ENCODE assay signal across 8 cellular contexts in genomic region chr22:41382098-41382578, GRCh38. TPM values are rescaled to one million over a fixed set of nuclear protein-coding genes. Genes with fewer than 3 reads are reported as not detected.
DNase-seq lines count a peak whose midpoint lies in the region; ATAC-seq, FAIRE-seq and TF ChIP-seq lines count a peak whose summit lies in the region.

No MANE protein-coding gene starts in this region.

- ATAC-seq in A549 = peak; percentile 53 to 57
- ATAC-seq in GM18511 (IDR thresholded peaks at IDR 0.05; ENCODE audit: unreplicated experiment) = peak; percentile 39
- peak; percentile 32 for ATAC-seq in HG03095 (IDR thresholded peaks at IDR 0.05; ENCODE audit: unreplicated experiment)
- peak; percentile 26 for ATAC-seq in activated naive CD8-positive, alpha-beta T cell treated with anti-CD3 and anti-CD28 coated beads, Interleukin-2, amount 50 U/mL, for 24 hours
- ATAC-seq in heart right ventricle = peak; percentile 37 to 77 (median 52)

- peak overlapping the region; percentile 95 for H3K4me2 ChIP-seq in A549

- peak overlapping the region; percentile 81 for H3K4me3 Mint-ChIP-seq in activated naive CD8-positive, alpha-beta T cell treated with anti-CD3 and anti-CD28 coated beads, Interleukin-2, amount 50 U/mL, for 24 hours

- H3K27ac ChIP-seq in A549 (peak overlapping the region; percentile 96 to 98), heart right ventricle (peak overlapping the region; percentile 94 to 99 (median 96)), prostate gland (peak overlapping the region; percentile 93 to 98), vagina (peak overlapping the region; percentile 98)

- H3K4me3 ChIP-seq in A549 (peak overlapping the region; percentile 99), heart right ventricle (peak overlapping the region; percentile 61 to 93 (median 82)), prostate gland (peak overlapping the region; percentile 83 to 97), vagina (peak overlapping the region; percentile 78 to 94)

- TF ChIP-seq CTCF in A549 (IDR thresholded peaks at IDR 0.05) = no peak
- TF ChIP-seq CTCF in heart right ventricle (IDR thresholded peaks at IDR 0.05) = no peak
- no peak for TF ChIP-seq CTCF in prostate gland (IDR thresholded peaks at IDR 0.05)
- TF ChIP-seq CTCF in vagina (IDR thresholded peaks at IDR 0.05) = no peak

- no peaks in the 10 kb centered on the region for H3K27me3 ChIP-seq in heart right ventricle
- no peaks in the 10 kb centered on the region for H3K27me3 ChIP-seq in prostate gland (replicated peaks; ENCODE audit: insufficient read depth)
- no peaks in the 10 kb centered on the region for H3K27me3 ChIP-seq in vagina

- FAIRE-seq in A549 (lab: Jason Lieb, UNC) = no peak

- peaks cover 14% of the 10 kb centered on the region for H3K4me1 Mint-ChIP-seq in activated naive CD8-positive, alpha-beta T cell treated with anti-CD3 and anti-CD28 coated beads, Interleukin-2, amount 50 U/mL, for 24 hours

- no peaks in the 10 kb centered on the region for H3K9me3 Mint-ChIP-seq in activated naive CD8-positive, alpha-beta T cell treated with anti-CD3 and anti-CD28 coated beads, Interleukin-2, amount 50 U/mL, for 24 hours

- peaks cover 0 to 14% (median 0%) of the 10 kb centered on the region in 9 donors for H3K36me3 ChIP-seq in heart right ventricle
- H3K36me3 ChIP-seq in prostate gland = no peaks in the 10 kb centered on the region
- H3K36me3 ChIP-seq in vagina = no peaks in the 10 kb centered on the region

- no CpG with 5 or more reads among the region's 35 CpGs for WGBS in A549 (ENCODE audit: missing lambda C conversion rate)
- 1 to 2% methylated on average over 21 to 35 of the region's 35 CpGs for WGBS in heart right ventricle, 2 donors
- under 1% methylated on average over 31 of the region's 35 CpGs for WGBS in prostate gland

- H3K27ac Mint-ChIP-seq in activated naive CD8-positive, alpha-beta T cell treated with anti-CD3 and anti-CD28 coated beads, Interleukin-2, amount 50 U/mL, for 24 hours = peak overlapping the region; percentile 42

- DNase-seq in A549 (ENCODE audit: low read depth in 1 of 2, low spot score in 1 of 2) (peak; percentile 29 to 53), SK-MEL-5 (ENCODE audit: low read depth, low spot score) (peak; percentile 39), heart right ventricle (peak; percentile 69 to 74), prostate gland (ENCODE audit: low spot score) (peak; percentile 58), vagina (ENCODE audit: extremely low spot score in 2 of 2) (peak in 1 of 2 donors; percentile 94)
- peak; percentile 64 for DNase-seq in activated naive CD8-positive, alpha-beta T cell treated with anti-CD3 and anti-CD28 coated beads, Interleukin-2, amount 50 U/mL, for 24 hours

- no peaks in the 10 kb centered on the region for H3K36me3 Mint-ChIP-seq in activated naive CD8-positive, alpha-beta T cell treated with anti-CD3 and anti-CD28 coated beads, Interleukin-2, amount 50 U/mL, for 24 hours (ENCODE audit: low read depth)

- peaks cover 13% of the 10 kb centered on the region; the same call in 2 of the 3 replicates for H3K4me1 ChIP-seq in A549
- peaks cover 9 to 43% (median 24%) of the 10 kb centered on the region in 9 donors for H3K4me1 ChIP-seq in heart right ventricle
- peaks cover 9% of the 10 kb centered on the region for H3K4me1 ChIP-seq in prostate gland (replicated peaks)
- peaks cover 34% of the 10 kb centered on the region for H3K4me1 ChIP-seq in vagina

- H3K27me3 Mint-ChIP-seq in activated naive CD8-positive, alpha-beta T cell treated with anti-CD3 and anti-CD28 coated beads, Interleukin-2, amount 50 U/mL, for 24 hours = no peaks in the 10 kb centered on the region

- H3K9me3 ChIP-seq in A549 = no peaks in the 10 kb centered on the region
- no peaks in the 10 kb centered on the region for H3K9me3 ChIP-seq in heart right ventricle
- no peaks in the 10 kb centered on the region for H3K9me3 ChIP-seq in prostate gland
- no peaks in the 10 kb centered on the region for H3K9me3 ChIP-seq in vagina

- CTCF ChIA-PET in A549 (lab: Yijun Ruan, JAX) = interaction anchor here (0.9 to 2.8 kb wide), 3 partner anchors 21 to 145 kb away, joined by 3 to 12 read pairs (median 5); no protein-coding TSS in a partner anchor

- no peak for TF ChIP-seq POLR2A in A549 (IDR thresholded peaks at IDR 0.05; ENCODE audit: low read length)
- no peak for TF ChIP-seq POLR2A in prostate gland (IDR thresholded peaks at IDR 0.05)
- TF ChIP-seq POLR2A in vagina (IDR thresholded peaks at IDR 0.05) = no peak

- TF ChIP-seq RAD21 in A549 (conservative IDR thresholded peaks at IDR 0.05 in 1 of 2, IDR thresholded peaks at IDR 0.05 in 1 of 2) = no peak

- no peak for TF ChIP-seq EP300 in A549 (IDR thresholded peaks at IDR 0.05)

- POLR2A ChIA-PET in A549 (lab: Yijun Ruan, JAX) = interaction anchor here (0.7 to 2.6 kb wide), 5 partner anchors 21 to 431 kb away, joined by 3 to 27 read pairs (median 5); partner anchors contain the start of genes RBX1, TOB2 and ZC3H7B

- in situ Hi-C loops in SK-MEL-5 (cut with HindIII; ENCODE audit: low pct_unique_long_range_greater_than_20kb, low sequenced_read_pairs) = no loop called here

- intact Hi-C loops in heart right ventricle (cut with DNase I) (loop anchor here in 3 of 10 donors (5.0 kb wide), 2 partner anchors 80 to 95 kb away; partner anchors contain the start of genes RANGAP1 (in 3 of the 3) and ZC3H7B (in 1 of the 3)), prostate gland (cut with DNase I) (loop anchor here (5.0 kb wide), 1 partner anchor 290 kb away; the partner anchor contains the start of gene EP300), vagina (cut with DNase I) (no loop called here)

TF ChIP-seq in A549, 52 proteins besides CTCF, POLR2A, EP300 and RAD21:
- TF ChIP-seq PHF8 (IDR thresholded peaks at IDR 0.05; ENCODE audit: borderline replicate concordance, low read depth) (0 out of 2 replicates have a peak, but pooled peaks have one; percentile 18), RCOR1 (IDR thresholded peaks at IDR 0.05; ENCODE audit: low read depth, low read length) (no peak), MYC (IDR thresholded peaks at IDR 0.05; ENCODE audit: borderline replicate concordance, low read length) (no peak)

RNA-seq across cellular contexts. Expression of gene TEF, which starts 0.4 kb away (rescaled TPM):
- polyA plus RNA-seq in A549 (2011; rRNA removed) (2.8 and 4.3 TPM in 2 replicates), A549 (2017; fragmentation: RNase III; extraction: RNeasy Plus Mini Kit Qiagen cat#74134 plus additional on column Dnase treatment) (1.1 to 1.7 TPM (median 1.4 TPM) in 3 replicates), heart right ventricle (10 to 100 TPM in 1 of 2 donors, 1 to 10 TPM in 1; 5.5 to 10.6 TPM)
- polyA plus RNA-seq in A549 (2012; cell fraction: cytosol; rRNA removed) = 0.83 and 1.6 TPM in 2 replicates
- 1.2 and 1.3 TPM in 2 replicates for polyA plus RNA-seq in A549 (2012; cell fraction: nucleus; rRNA removed)
- polyA minus RNA-seq in A549 (2011; rRNA and poly(A)+ RNA removed) = 7.7 and 14.6 TPM in 2 replicates
- total RNA-seq in SK-MEL-5 (2014; rRNA removed; shearing (Covaris generic)) = 4.9 and 6.9 TPM in 2 replicates
- polyA plus RNA-seq in SK-MEL-5 (2015; cell fraction: cytosol; rRNA removed) = 5.4 and 10.7 TPM in 2 replicates
- 6.4 and 7.8 TPM in 2 replicates for polyA plus RNA-seq in SK-MEL-5 (2015; cell fraction: nucleus; rRNA removed)
- total RNA-seq in heart right ventricle (10 to 100 TPM in 9 of 10 donors, 1 to 10 TPM in 1; 8.6 to 29.1 (median 18.4) TPM), prostate gland (10 to 100 TPM; 26.2 to 51.7 TPM), vagina (12.0 TPM)
